12 cellular contexts compared by ENCODE assay signal in the genomic region with DNA sequence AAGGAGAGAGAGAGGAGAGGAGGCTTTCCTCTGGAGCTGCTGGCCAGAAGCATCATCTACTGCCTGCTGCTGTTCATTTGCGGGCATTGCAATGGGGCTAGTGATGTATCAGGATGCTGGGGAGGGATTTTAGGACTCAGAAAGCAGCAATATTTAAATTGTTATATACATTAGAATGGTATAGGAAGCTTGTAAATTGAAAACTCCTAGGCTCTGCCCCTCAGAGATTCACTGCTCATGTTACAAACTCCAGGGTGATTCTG.
"Had no signal": no experiment of that assay in that cellular context is flagged by ENCODE, and none has a peak within 500 bp of the region (broad histone marks: within the 10 kb centered on the region; RNA-seq: fewer than 3 reads in every experiment).

No MANE protein-coding gene starts in this region.

- H3K4me3 Mint-ChIP-seq: activated T-helper 17 cell treated with anti-CD3 and anti-CD28 coated beads, Interleukin-2, amount 50 U/mL, for 72 hours; stimulated activated naive CD8-positive, alpha-beta T cell treated with anti-CD3 and anti-CD28 coated beads, Interleukin-15, Interleukin-2, amounts not matched to agents 100 ng/mL and 50 ng/mL, for 24 hours had no signal

- H3K4me1 Mint-ChIP-seq: activated T-helper 17 cell treated with anti-CD3 and anti-CD28 coated beads, Interleukin-2, amount 50 U/mL, for 72 hours had no signal

- ATAC-seq: activated T-helper 17 cell treated with anti-CD3 and anti-CD28 coated beads, Interleukin-2, amount 50 U/mL, for 72 hours; pancreas had no signal

- H3K27me3 ChIP-seq: adrenal gland, pancreas had no signal

- DNase-seq: activated CD4-positive, alpha-beta T cell treated with anti-CD3 and anti-CD28 coated beads for 4 hours; activated naive CD4-positive, alpha-beta T cell treated with anti-CD3 and anti-CD28 coated beads, Interleukin-2, amount 50 U/mL, for 16 hours; adrenal gland; foreskin melanocyte; left ventricle myocardium inferior; mesenchymal stem cell; pancreas; stimulated activated CD4-positive, alpha-beta T cell treated with anti-CD3 and anti-CD28 coated beads, Interleukin-4, amount 100 ng/mL, for 1 hour; T-helper 9 cell had no signal

- H3K9me3 ChIP-seq: adrenal gland, pancreas had no signal

- H3K27ac Mint-ChIP-seq: activated T-helper 17 cell treated with anti-CD3 and anti-CD28 coated beads, Interleukin-2, amount 50 U/mL, for 72 hours; stimulated activated naive CD8-positive, alpha-beta T cell treated with anti-CD3 and anti-CD28 coated beads, Interleukin-15, Interleukin-2, amounts not matched to agents 100 ng/mL and 50 ng/mL, for 24 hours had no signal

- H3K4me1 ChIP-seq: adrenal gland, left ventricle myocardium inferior, pancreas had no signal

- H3K36me3 ChIP-seq: adrenal gland, left ventricle myocardium inferior, pancreas had no signal

- H3K27ac ChIP-seq: adrenal gland, left ventricle myocardium inferior, pancreas, VCaP had no signal

- H3K4me3 ChIP-seq: adrenal gland, left ventricle myocardium inferior, pancreas had no signal
